In the genomic region with DNA sequence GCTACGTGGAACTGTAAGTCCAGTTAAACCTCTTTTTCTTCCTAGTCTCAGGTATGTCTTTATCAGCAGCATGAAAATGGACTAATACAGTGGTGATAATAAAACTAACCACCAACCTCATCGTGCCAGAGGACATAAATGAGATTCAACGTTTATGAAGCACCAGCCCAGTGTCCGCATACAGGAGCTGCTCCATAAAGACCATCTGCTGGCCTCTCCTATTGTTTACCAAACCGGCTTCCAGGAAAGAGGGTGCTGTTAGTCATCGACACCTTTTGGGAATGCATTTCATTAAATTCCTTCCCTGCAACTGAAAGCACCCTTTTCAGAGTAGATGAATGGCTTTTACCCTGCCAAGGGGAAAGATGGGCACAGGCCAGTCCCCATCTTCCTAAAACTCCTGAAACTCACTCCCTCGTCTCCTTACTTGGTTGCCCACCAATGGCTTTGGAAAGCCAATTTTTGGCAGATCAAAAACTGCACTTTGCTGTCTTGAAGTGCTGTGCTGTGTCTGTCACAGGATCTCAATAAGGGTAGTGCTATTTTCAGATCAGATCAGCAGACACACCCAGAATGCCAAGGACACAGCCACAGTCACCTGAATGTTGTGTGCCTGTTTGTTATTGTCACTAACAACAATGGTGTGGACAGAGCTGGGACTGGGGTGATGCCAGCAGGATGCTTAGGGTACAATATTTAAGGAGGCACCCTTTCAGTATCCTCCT, we compare ENCODE assay signal across 16 cellular contexts.
A peak's percentile ranks its signal among the peaks of the same experiment; 100 is the strongest.
DNase-seq lines count a peak whose midpoint lies in the region; ATAC-seq and TF ChIP-seq lines count a peak whose summit lies in the region.
"Had no signal": no experiment of that assay in that cellular context is flagged by ENCODE, and none has a peak within 500 bp of the region (broad histone marks: within the 10 kb centered on the region; RNA-seq: fewer than 3 reads in every experiment).

No MANE protein-coding gene starts in this region.

- BruUV-seq in A673 (replicated peaks; lab: Mats Ljungman, UMichigan) (no TSS peak), IMR-90 (replicated peaks; lab: Mats Ljungman, UMichigan) (no TSS peak)

- POLR2A ChIA-PET in A673 (lab: Charles Lee; ENCODE audit: low non-redundant PET) (no interaction called here), IMR-90 (lab: Charles Lee; ENCODE audit: unreplicated experiment) (no interaction called here)

- H4K8ac ChIP-seq in IMR-90 (ENCODE audit: low read depth in 2 of 2, low read length in 2 of 2): no peak overlapping the region

- H4K20me1 ChIP-seq in IMR-90 (ENCODE audit: insufficient read depth, low read length): no peaks in the 10 kb centered on the region

- H4K91ac ChIP-seq in IMR-90 (ENCODE audit: insufficient read depth, low read depth, low read length): no peak overlapping the region; the same call in 1 of the 2 replicates

- no peak overlapping the region for H2BK15ac ChIP-seq in IMR-90 (ENCODE audit: low read depth, low read length)

- dilution Hi-C loops in IMR-90 (cut with HindIII; ENCODE audit: low sequenced_read_pairs, unreplicated experiment): no loop called here

- intact Hi-C loops in A673 (cut with micrococcal nuclease; ENCODE audit: unreplicated experiment): no loop called here
- intact Hi-C loops in IMR-90 (cut with micrococcal nuclease): no loop called here

- H3K79me1 ChIP-seq in IMR-90 (ENCODE audit: low read depth in 1 of 2, low read length in 2 of 2): no peaks in the 10 kb centered on the region

- H2BK20ac ChIP-seq in IMR-90 (ENCODE audit: low read depth, low read length): peak overlapping the region; percentile 71; the same call in 1 of the 2 replicates

- peak overlapping the region; percentile 34 for H3K18ac ChIP-seq in IMR-90 (ENCODE audit: low read depth, low read length)

- H3K27me3 ChIP-seq in A673 (replicated peaks; ENCODE audit: insufficient read depth, low read depth, low read length, poor library complexity): no peaks in the 10 kb centered on the region
- H3K27me3 ChIP-seq in IMR-90 (ENCODE audit: control insufficient read depth, insufficient read depth, low read length): peaks cover 5% of the 10 kb centered on the region
- H3K27me3 ChIP-seq in right atrium auricular region: no peaks in the 10 kb centered on the region
- H3K27me3 ChIP-seq: ascending aorta, uterus had no signal

- no peak for TF ChIP-seq POLR2A in IMR-90 (IDR thresholded peaks at IDR 0.05; ENCODE audit: low read depth, low read length)

- H2BK120ac ChIP-seq in IMR-90 (ENCODE audit: low read depth, low read length): peak overlapping the region; percentile 26; the same call in 1 of the 2 replicates

- DNase-seq in A673 (ENCODE audit: low spot score): peak; percentile 11
- peak; percentile 16 for DNase-seq in IMR-90
- DNase-seq in SHP77 (lab: John Stamatoyannopoulos, UW): peak; percentile 25 to 28
- DNase-seq in right atrium auricular region (ENCODE audit: low spot score): no peak
- DNase-seq in GM20000 (ENCODE audit: low spot score): no peak
- DNase-seq in stimulated activated CD4-positive, alpha-beta T cell treated with anti-CD3 and anti-CD28 coated beads, Interleukin-12 subunit alpha, Interleukin-12 subunit beta, amount 100 ng/mL, for 4 hours: no peak
- DNase-seq in HuH-7 (ENCODE audit: low spot score): no peak
- DNase-seq: activated CD4-positive, alpha-beta T cell treated with anti-CD3 and anti-CD28 coated beads, Interleukin-2, amount 50 U/mL, for 1 hour; effector CD8-positive, alpha-beta T cell; GOT3; NCI-H1436 treated with DMSO at 0.1 percent for 48 hours; uterus had no signal

- H3K56ac ChIP-seq in IMR-90 (ENCODE audit: extremely low read depth, insufficient read depth, low read length): no peak overlapping the region

- no peak overlapping the region for H3K9ac ChIP-seq in IMR-90 (ENCODE audit: low read depth, low read length)

- in situ Hi-C loops in IMR-90 (cut with MboI; ENCODE audit: low sequenced_read_pairs): no loop called here

- CTCF ChIA-PET in A673 (lab: Charles Lee) (no interaction called here), IMR-90 (lab: Yijun Ruan, JAX) (no interaction called here)

- no peak overlapping the region for H2BK5ac ChIP-seq in IMR-90 (ENCODE audit: low read depth, low read length, poor library complexity, severe bottlenecking)

- H3K14ac ChIP-seq in IMR-90 (replicated peaks; ENCODE audit: low read depth, low read length): peak overlapping the region; percentile 10; the same call in 1 of the 2 replicates

- H3K36me3 ChIP-seq in A673 (ENCODE audit: insufficient read depth, low read length, poor library complexity, severe bottlenecking) (no peaks in the 10 kb centered on the region), IMR-90 (ENCODE audit: control insufficient read depth, insufficient read depth, low read length) (no peaks in the 10 kb centered on the region), right atrium auricular region (no peaks in the 10 kb centered on the region)
- H3K36me3 ChIP-seq: ascending aorta, uterus had no signal

- no peak overlapping the region; the same call in 1 of the 2 replicates for H2AK5ac ChIP-seq in IMR-90 (ENCODE audit: low read depth, low read length)

- H3K9me1 ChIP-seq in IMR-90 (ENCODE audit: insufficient read depth, low read length): peaks cover 6% of the 10 kb centered on the region

- TF ChIP-seq CTCF in A673 (conservative IDR thresholded peaks at IDR 0.05; ENCODE audit: low read depth, low read length) (no peak), IMR-90 (conservative IDR thresholded peaks at IDR 0.05; ENCODE audit: low read depth, low read length) (no peak), right atrium auricular region (IDR thresholded peaks at IDR 0.05) (no peak), GM20000 (IDR thresholded peaks at IDR 0.05; ENCODE audit: extremely low read depth, missing control alignments) (no peak)

- H3K4me1 ChIP-seq in A673 (ENCODE audit: insufficient read depth, low read length, poor library complexity, severe bottlenecking) (no peaks in the 10 kb centered on the region), IMR-90 (ENCODE audit: control insufficient read depth, insufficient read depth, low read length) (peaks cover 5% of the 10 kb centered on the region), right atrium auricular region (peaks cover 0 to 21% of the 10 kb centered on the region in 2 donors)
- H3K4me1 ChIP-seq: ascending aorta, uterus had no signal

- peak; percentile 14; the same call in 1 of the 2 replicates for ATAC-seq in IMR-90 (ENCODE audit: low read depth)
- no peak for ATAC-seq in HG03025 (IDR thresholded peaks at IDR 0.05; ENCODE audit: low FRiP score, unreplicated experiment)
- ATAC-seq: activated T-helper 17 cell treated with anti-CD3 and anti-CD28 coated beads, Interleukin-2, amount 50 U/mL, for 72 hours had no signal

- H3K9me3 ChIP-seq in A673 (ENCODE audit: low read depth, low read length, poor library complexity, severe bottlenecking): no peaks in the 10 kb centered on the region
- peaks cover 5% of the 10 kb centered on the region for H3K9me3 ChIP-seq in IMR-90 (ENCODE audit: control insufficient read depth, insufficient read depth, low read length)
- peaks cover 0 to 3% of the 10 kb centered on the region in 2 donors for H3K9me3 ChIP-seq in right atrium auricular region
- H3K9me3 ChIP-seq: uterus had no signal

- H3K4me3 ChIP-seq in A673 (ENCODE audit: low read depth, low read length, poor library complexity, severe bottlenecking): no peak overlapping the region
- H3K4me3 ChIP-seq in IMR-90 (ENCODE audit: insufficient read depth, low read depth, low read length): no peak overlapping the region
- H3K4me3 ChIP-seq in right atrium auricular region: no peak overlapping the region
- H3K4me3 ChIP-seq: ascending aorta, lung, uterus had no signal

- H2AK9ac ChIP-seq in IMR-90 (replicated peaks; ENCODE audit: low read depth, low read length, poor library complexity): no peak overlapping the region

- TF ChIP-seq RAD21 in IMR-90 (IDR thresholded peaks at IDR 0.05; ENCODE audit: low read length): no peak

- H4K5ac ChIP-seq in IMR-90 (ENCODE audit: low read depth, low read length): no peak overlapping the region

- no peak overlapping the region for H2AFZ ChIP-seq in IMR-90 (replicated peaks; ENCODE audit: low read length, poor library complexity)

- H3K27ac ChIP-seq in A673 (ENCODE audit: low read depth, low read length, poor library complexity, severe bottlenecking) (no peak overlapping the region), IMR-90 (ENCODE audit: insufficient read depth, low read length) (no peak overlapping the region), right atrium auricular region (peak overlapping the region; percentile 84 to 89)
- H3K27ac ChIP-seq: ascending aorta, uterus had no signal

- H3K23ac ChIP-seq in IMR-90 (ENCODE audit: low read depth, low read length): no peak overlapping the region

- H3K4me2 ChIP-seq in IMR-90 (ENCODE audit: low read depth, low read length): no peak overlapping the region

- peak overlapping the region; percentile 27; the same call in 1 of the 2 replicates for H3K4ac ChIP-seq in IMR-90 (ENCODE audit: low read depth, low read length)

- no CpG with 5 or more reads among the region's 7 CpGs for WGBS in IMR-90 (ENCODE audit: extremely low coverage in 2 of 2, insufficient read length in 1 of 2), 2 experiments

TF ChIP-seq in IMR-90, 13 proteins besides CTCF, POLR2A, EP300 and RAD21 (continues in another document):
- TF ChIP-seq FOS (IDR thresholded peaks at IDR 0.05; ENCODE audit: low read depth, low read length) (no peak), CEBPB (IDR thresholded peaks at IDR 0.05; ENCODE audit: low read depth, low read length) (no peak), RCOR1 (IDR thresholded peaks at IDR 0.05; ENCODE audit: insufficient replicate concordance, low read length) (no peak), NFE2L2 (IDR thresholded peaks at IDR 0.05; ENCODE audit: low read depth, low read length) (no peak), CHD1 (IDR thresholded peaks at IDR 0.05; ENCODE audit: low read depth, low read length) (no peak), BHLHE40 (IDR thresholded peaks at IDR 0.05; ENCODE audit: low read depth, low read length) (no peak), SMC3 (IDR thresholded peaks at IDR 0.05; ENCODE audit: low read depth, low read length) (no peak)
- TF ChIP-seq, protein P1, sequence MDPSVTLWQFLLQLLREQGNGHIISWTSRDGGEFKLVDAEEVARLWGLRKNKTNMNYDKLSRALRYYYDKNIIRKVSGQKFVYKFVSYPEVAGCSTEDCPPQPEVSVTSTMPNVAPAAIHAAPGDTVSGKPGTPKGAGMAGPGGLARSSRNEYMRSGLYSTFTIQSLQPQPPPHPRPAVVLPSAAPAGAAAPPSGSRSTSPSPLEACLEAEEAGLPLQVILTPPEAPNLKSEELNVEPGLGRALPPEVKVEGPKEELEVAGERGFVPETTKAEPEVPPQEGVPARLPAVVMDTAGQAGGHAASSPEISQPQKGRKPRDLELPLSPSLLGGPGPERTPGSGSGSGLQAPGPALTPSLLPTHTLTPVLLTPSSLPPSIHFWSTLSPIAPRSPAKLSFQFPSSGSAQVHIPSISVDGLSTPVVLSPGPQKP (IDR thresholded peaks at IDR 0.05; ENCODE audit: borderline replicate concordance, low read depth, low read length): no peak

Comparison
In these comparisons a context has a peak if more than half of its experiments do, and no peak if none do; other contexts are left out.
1. DNase-seq: peak in A673 (single experiment), IMR-90 (single experiment) and SHP77 (2 of 2); none in right atrium auricular region (single experiment), GM20000 (single experiment), stimulated activated CD4-positive, alpha-beta T cell treated with anti-CD3 and anti-CD28 coated beads, Interleukin-12 subunit alpha, Interleukin-12 subunit beta, amount 100 ng/mL, for 4 hours (single experiment) and HuH-7 (single experiment).
2. H3K27ac ChIP-seq: peak in right atrium auricular region (2 of 2); none in A673 (single experiment) and IMR-90 (single experiment).